8 cellular contexts compared by ENCODE assay signal in genomic region chrX:119574394-119575266, GRCh38. TPM values are rescaled to one million over a fixed set of nuclear protein-coding genes. Genes with fewer than 3 reads are reported as not detected.
DNase-seq lines count a peak whose midpoint lies in the region; ATAC-seq and TF ChIP-seq lines count a peak whose summit lies in the region.

Gene UBE2A, plus strand, starts transcription at chrX:119574563. Its CDS starts 149 bp downstream, at chrX:119574712.

- H3K9ac ChIP-seq in mammary epithelial cell (ENCODE audit: insufficient read depth, low read length), result peak within 1 kb of the TSS; percentile 78
- H3K9ac ChIP-seq in smooth muscle cell (ENCODE audit: low read depth), result peak within 1 kb of the TSS; percentile 90

- BruUV-seq in mammary epithelial cell (replicated peaks; lab: Mats Ljungman, UMichigan), result no TSS peak

- 33% methylated on average over 15 of the region's 86 CpGs for WGBS in mammary epithelial cell (ENCODE audit: low coverage, missing lambda C conversion rate)
- 39% methylated on average over 45 of the region's 86 CpGs for WGBS in smooth muscle cell (ENCODE audit: low lambda C conversion rate)

- peak; percentile 91 for ATAC-seq in HG03175 (IDR thresholded peaks at IDR 0.05; ENCODE audit: unreplicated experiment)

- H3K4me1 ChIP-seq in mammary epithelial cell (ENCODE audit: insufficient read depth, low read length), result peaks cover 11% of the 10 kb centered on the region
- H3K4me1 ChIP-seq in smooth muscle cell (ENCODE audit: low read depth), result peaks cover 7% of the 10 kb centered on the region

- dilution Hi-C loops in mammary epithelial cell (cut with HindIII; ENCODE audit: low sequenced_read_pairs), result no loop called here

- no peaks in the 10 kb centered on the region for H3F3A ChIP-seq in smooth muscle cell (ENCODE audit: low read depth)

- H3K9me3 ChIP-seq in mammary epithelial cell (replicated peaks; ENCODE audit: insufficient read depth, low read length) (no peaks in the 10 kb centered on the region), smooth muscle cell (replicated peaks; ENCODE audit: low read depth) (no peaks in the 10 kb centered on the region)

- TF ChIP-seq CTCF in AG09309 (IDR thresholded peaks at IDR 0.05; ENCODE audit: control insufficient read depth, insufficient read depth, low read depth, low read length, missing control alignments) (peak; percentile 31), WI38 (IDR thresholded peaks at IDR 0.05; ENCODE audit: low read depth, low read length) (no peak), mammary epithelial cell (conservative IDR thresholded peaks at IDR 0.05 in 1 of 2, IDR thresholded peaks at IDR 0.05 in 1 of 2; ENCODE audit: extremely low read depth in 1 of 2, insufficient read depth in 1 of 2, low read depth in 1 of 2, low read length in 2 of 2) (peak in 1 of 2 donors; percentile 42), smooth muscle cell (IDR thresholded peaks at IDR 0.05; ENCODE audit: borderline replicate concordance, insufficient read depth, poor library complexity, severe bottlenecking) (peak; percentile 29)

- intact Hi-C loops in mammary epithelial cell (cut with micrococcal nuclease), result loop anchor here (1.0 kb wide), 2 partner anchors 9 to 58 kb away; partner anchors contain the start of gene STEEP1

- CTCF ChIA-PET in mammary epithelial cell (lab: Charles Lee; ENCODE audit: low non-redundant PET), result interaction anchor here (0.6 kb wide), 1 partner anchor 96 kb away, joined by 3 read pairs; no protein-coding TSS in a partner anchor

- H3K4me3 ChIP-seq in AG09309 (ENCODE audit: control insufficient read depth, low read depth, low read length) (peak within 1 kb of the TSS; percentile 69), WI38 (ENCODE audit: low read depth, low read length) (peak within 1 kb of the TSS; percentile 71), mammary epithelial cell (replicated peaks in 1 of 3; ENCODE audit: insufficient read depth in 1 of 3, low read depth in 2 of 3, low read length in 3 of 3) (peak within 1 kb of the TSS; percentile 66 to 76 (median 75)), smooth muscle cell (peak within 1 kb of the TSS; percentile 85)

- peak within 1 kb of the TSS; percentile 77 for H3K4me2 ChIP-seq in mammary epithelial cell (ENCODE audit: insufficient read depth, low read depth, low read length)
- H3K4me2 ChIP-seq in smooth muscle cell, result peak within 1 kb of the TSS; percentile 87

- TF ChIP-seq POLR2A in GM18951 (IDR thresholded peaks at IDR 0.05; ENCODE audit: extremely low read depth, insufficient read depth, insufficient read length), result peak; percentile 92

- peak within 1 kb of the TSS; percentile 92 for H2AFZ ChIP-seq in mammary epithelial cell (ENCODE audit: low read depth, low read length)
- peak within 1 kb of the TSS; percentile 94 for H2AFZ ChIP-seq in smooth muscle cell (ENCODE audit: low read depth)

- peak; percentile 67 for DNase-seq in AG09309 (ENCODE audit: low read depth)
- DNase-seq in NCI-H2227 treated with DMSO at 0.1 percent for 48 hours (lab: John Stamatoyannopoulos, UW), result peak; percentile 95
- DNase-seq in mammary epithelial cell, result peak; percentile 80
- DNase-seq in iPS-NIHi11 (ENCODE audit: low spot score), result peak; percentile 91
- DNase-seq in smooth muscle cell (lab: John Stamatoyannopoulos, UW; ENCODE audit: unreplicated experiment), result peak; percentile 66

- H3K36me3 ChIP-seq in mammary epithelial cell (ENCODE audit: insufficient read depth, low read length), result no peaks in the 10 kb centered on the region
- no peaks in the 10 kb centered on the region for H3K36me3 ChIP-seq in smooth muscle cell (ENCODE audit: low read depth)

- H3K79me2 ChIP-seq in mammary epithelial cell (ENCODE audit: insufficient read depth, low read length) (peaks cover 19% of the 10 kb centered on the region), smooth muscle cell (ENCODE audit: low read depth) (peaks cover 16% of the 10 kb centered on the region)

- H3K27ac ChIP-seq in mammary epithelial cell (ENCODE audit: insufficient read depth, low read depth, low read length), result peak within 1 kb of the TSS; percentile 66
- H3K27ac ChIP-seq in smooth muscle cell (ENCODE audit: low read depth), result peak within 1 kb of the TSS; percentile 87

- H4K20me1 ChIP-seq in mammary epithelial cell (ENCODE audit: insufficient read depth, low read length) (no peaks in the 10 kb centered on the region), smooth muscle cell (ENCODE audit: low read depth) (peaks cover 6% of the 10 kb centered on the region)

- in situ Hi-C loops in GM18951 (cut with MboI; ENCODE audit: low sequenced_read_pairs, unreplicated experiment) (no loop called here), mammary epithelial cell (cut with MboI; ENCODE audit: low sequenced_read_pairs in 2 of 2) (no loop called here)

- H3K27me3 ChIP-seq in mammary epithelial cell (ENCODE audit: insufficient read depth, low read length) (no peaks in the 10 kb centered on the region), smooth muscle cell (ENCODE audit: low read depth) (no peaks in the 10 kb centered on the region)

RNA-seq across cellular contexts. Expression of gene UBE2A, which starts in this region (rescaled TPM):
- total RNA-seq in mammary epithelial cell (10 to 100 TPM; 34.0 to 67.7 TPM), smooth muscle cell (76.0 and 76.7 TPM in 2 replicates)
- polyA plus RNA-seq in mammary epithelial cell (48.2 TPM), smooth muscle cell (86.4 and 101 TPM in 2 replicates)
- polyA minus RNA-seq in mammary epithelial cell, result 16.1 TPM

Comparison
In these comparisons a context has a peak if more than half of its experiments do, and no peak if none do; other contexts are left out.
1. Peak in every context shown above with its lines: DNase-seq, ATAC-seq, H3K4me3 ChIP-seq and H3K27ac ChIP-seq.